In genomic region chr7:100132697-100133137, GRCh38 we compare ENCODE assay signal across 1 cellular context.
TF ChIP-seq lines count a peak whose summit lies in the region.

No MANE protein-coding gene starts in this region.

TF ChIP-seq in K562, 482 proteins besides CTCF, POLR2A, EP300 and RAD21 (continued from another document and continues in another):
- TF ChIP-seq CREB3L1 (IDR thresholded peaks at IDR 0.05; ENCODE audit: borderline replicate concordance, low read depth) (no peak), KLF16 (IDR thresholded peaks at IDR 0.05) (0 out of 2 replicates have a peak, but pooled peaks have one; percentile 33), ZNF146 (CRISPR knock-in tag; IDR thresholded peaks at IDR 0.05; ENCODE audit: unreplicated experiment) (no peak), ZNF124 (CRISPR knock-in tag; IDR thresholded peaks at IDR 0.05) (no peak), RFX7 (CRISPR knock-in tag; IDR thresholded peaks at IDR 0.05) (no peak), CEBPB (tag; IDR thresholded peaks at IDR 0.05) (no peak), SP1 (CRISPR knock-in tag; IDR thresholded peaks at IDR 0.05) (0 out of 2 replicates have a peak, but pooled peaks have one; percentile 8), E2F3 (CRISPR knock-in tag; IDR thresholded peaks at IDR 0.05) (0 out of 2 replicates have a peak, but pooled peaks have one; percentile 7), RNF2 (IDR thresholded peaks at IDR 0.05) (no peak), ATF7 (IDR thresholded peaks at IDR 0.05) (peak; percentile 38; the same call in 1 of the 2 replicates), IRF2 (CRISPR knock-in tag; IDR thresholded peaks at IDR 0.05) (no peak), DPF2 (IDR thresholded peaks at IDR 0.05) (peak; percentile 44; the same call in 1 of the 2 replicates), SMAD4 (CRISPR knock-in tag; conservative IDR thresholded peaks at IDR 0.05) (no peak), ETS2 (tag; IDR thresholded peaks at IDR 0.05; ENCODE audit: borderline replicate concordance, poor library complexity, severe bottlenecking) (no peak), BMI1 (IDR thresholded peaks at IDR 0.05; ENCODE audit: low read length) (no peak), KDM2B (CRISPR knock-in tag; IDR thresholded peaks at IDR 0.05) (no peak), BRD4 (IDR thresholded peaks at IDR 0.05) (no peak), ATF4 (CRISPR knock-in tag; IDR thresholded peaks at IDR 0.05) (no peak), E2F6 (IDR thresholded peaks at IDR 0.05; ENCODE audit: borderline replicate concordance in 1 of 2, extremely low read depth in 1 of 2, insufficient read depth in 1 of 2, insufficient read length in 1 of 2, low read depth in 1 of 2, low read length in 1 of 2, poor library complexity in 1 of 2, severe bottlenecking in 1 of 2) (no peak), JUNB (CRISPR knock-in tag; conservative IDR thresholded peaks at IDR 0.05) (no peak), MBD1 (CRISPR knock-in tag; IDR thresholded peaks at IDR 0.05) (no peak), ATF1 (CRISPR knock-in tag; IDR thresholded peaks at IDR 0.05) (no peak), ATF1 (tag; IDR thresholded peaks at IDR 0.05) (0 out of 2 replicates have a peak, but pooled peaks have one; percentile 11), COPS2 (conservative IDR thresholded peaks at IDR 0.05) (no peak), XRCC5 (IDR thresholded peaks at IDR 0.05; ENCODE audit: low read depth, low read length) (peak; percentile 87), ZNF830 (CRISPR knock-in tag; IDR thresholded peaks at IDR 0.05) (no peak), E2F1 (CRISPR knock-in tag; IDR thresholded peaks at IDR 0.05) (0 out of 2 replicates have a peak, but pooled peaks have one; percentile 36), KAT2B (IDR thresholded peaks at IDR 0.05; ENCODE audit: low read depth, low read length) (no peak), MTF1 (CRISPR knock-in tag; IDR thresholded peaks at IDR 0.05; ENCODE audit: borderline replicate concordance) (no peak), AFF1 (IDR thresholded peaks at IDR 0.05; ENCODE audit: low read depth in 1 of 2, partially characterized antibody in 2 of 2) (peak; percentile 31 to 67), NBN (IDR thresholded peaks at IDR 0.05; ENCODE audit: low read depth) (peak; percentile 41; the same call in 1 of the 2 replicates), SNRNP70 (optimal IDR thresholded peaks at IDR 0.05; ENCODE audit: low read depth, low read length) (no peak), EGR1 (conservative IDR thresholded peaks at IDR 0.05) (no peak), TCFL5 (CRISPR knock-in tag; conservative IDR thresholded peaks at IDR 0.05) (no peak), CHD4 (IDR thresholded peaks at IDR 0.05; ENCODE audit: insufficient read depth, insufficient replicate concordance, low read depth, low read length, poor library complexity, severe bottlenecking) (no peak), NRF1 (conservative IDR thresholded peaks at IDR 0.05 in 1 of 2, IDR thresholded peaks at IDR 0.05 in 1 of 2) (0 out of 4 replicates have a peak, but pooled peaks of 1 of the 2 experiments have one; percentile 1), PHF20 (IDR thresholded peaks at IDR 0.05; ENCODE audit: partially characterized antibody) (no peak), ZNF592 (IDR thresholded peaks at IDR 0.05) (no peak), MLX (CRISPR knock-in tag; conservative IDR thresholded peaks at IDR 0.05) (0 out of 4 replicates have a peak, but pooled peaks of 1 of the 2 experiments have one; percentile 21), CHCHD3 (CRISPR knock-in tag; IDR thresholded peaks at IDR 0.05) (no peak), MLLT1 (IDR thresholded peaks at IDR 0.05) (peak; percentile 53 to 70; a peak in 2 of 4 replicates), ZNF696 (CRISPR knock-in tag; conservative IDR thresholded peaks at IDR 0.05) (0 out of 2 replicates have a peak, but pooled peaks have one; percentile 8), NFATC3 (IDR thresholded peaks at IDR 0.05) (0 out of 2 replicates have a peak, but pooled peaks have one; percentile 40), CREBBP (IDR thresholded peaks at IDR 0.05; ENCODE audit: low read depth, low read length) (no peak), MAZ (CRISPR knock-in tag; conservative IDR thresholded peaks at IDR 0.05 in 1 of 2, IDR thresholded peaks at IDR 0.05 in 1 of 2) (peak in 1 of 2 experiments; percentile 77; a peak in 1 of 4 replicates), HINFP (tag; conservative IDR thresholded peaks at IDR 0.05; ENCODE audit: low read depth) (no peak)
